ENCODE assay signal across 8 cellular contexts in genomic region chr19:58154287-58154678, GRCh38. TPM values are rescaled to one million over a fixed set of nuclear protein-coding genes. Genes with fewer than 3 reads are reported as not detected.
DNase-seq lines count a peak whose midpoint lies in the region; FAIRE-seq and TF ChIP-seq lines count a peak whose summit lies in the region.

No MANE protein-coding gene starts in this region.

- H3K4me1 ChIP-seq in breast epithelium (peaks cover 0 to 18% of the 10 kb centered on the region in 2 donors), keratinocyte (ENCODE audit: control insufficient read depth, extremely low read depth, insufficient read depth, low read length) (peaks cover 9% of the 10 kb centered on the region)

- TF ChIP-seq CTCF in AG04450 (IDR thresholded peaks at IDR 0.05; ENCODE audit: low read depth, low read length) (no peak), HL-60 (IDR thresholded peaks at IDR 0.05; ENCODE audit: insufficient read depth, low read length) (no peak), breast epithelium (IDR thresholded peaks at IDR 0.05) (no peak), keratinocyte (optimal IDR thresholded peaks at IDR 0.05 in 1 of 3, IDR thresholded peaks at IDR 0.05 in 1 of 3, conservative IDR thresholded peaks at IDR 0.05 in 1 of 3; ENCODE audit: extremely low read depth in 1 of 3, insufficient read depth in 2 of 3, low read length in 3 of 3) (no peak)

- H3K36me3 ChIP-seq in breast epithelium (no peaks in the 10 kb centered on the region), keratinocyte (ENCODE audit: control insufficient read depth in 2 of 2, extremely low read depth in 1 of 2, insufficient read depth in 2 of 2, low read length in 2 of 2) (no peaks in the 10 kb centered on the region)

- no peak for TF ChIP-seq POLR2A in breast epithelium (IDR thresholded peaks at IDR 0.05)

- H3K4me3 ChIP-seq in AG04450 (ENCODE audit: low read depth, low read length) (peak overlapping the region; percentile 81), HL-60 (replicated peaks; ENCODE audit: insufficient read depth, low read length) (peak overlapping the region; percentile 93), breast epithelium (peak overlapping the region; percentile 70 to 93 (median 89)), keratinocyte (ENCODE audit: control insufficient read depth in 2 of 3, extremely low read depth in 1 of 3, insufficient read depth in 2 of 3, low read depth in 1 of 3, low read length in 3 of 3) (peak overlapping the region; percentile 81 to 90 (median 84))

- H3K27ac ChIP-seq in AG04450 (ENCODE audit: low read depth, low read length) (peak overlapping the region; percentile 61), HL-60 (replicated peaks) (peak overlapping the region; percentile 78), breast epithelium (peak overlapping the region; percentile 90 to 98), keratinocyte (ENCODE audit: control insufficient read depth, insufficient read depth, low read length) (peak overlapping the region; percentile 64)

- H3K27me3 ChIP-seq in AG04450 (ENCODE audit: control insufficient read depth, insufficient read depth, low read length) (no peaks in the 10 kb centered on the region), HL-60 (ENCODE audit: insufficient read depth, poor library complexity, severe bottlenecking) (no peaks in the 10 kb centered on the region), breast epithelium (no peaks in the 10 kb centered on the region), keratinocyte (ENCODE audit: control insufficient read depth, extremely low read depth, insufficient read depth, low read length) (no peaks in the 10 kb centered on the region)

- H3K9me3 ChIP-seq in AG04450 (ENCODE audit: control insufficient read depth, insufficient read depth, low read length) (peaks cover 65% of the 10 kb centered on the region), breast epithelium (peaks cover 2 to 19% of the 10 kb centered on the region in 2 donors), keratinocyte (ENCODE audit: control insufficient read depth, low read depth, low read length) (no peaks in the 10 kb centered on the region)

- no peak for FAIRE-seq in keratinocyte (lab: Jason Lieb, UNC)

- dilution Hi-C loops in keratinocyte (cut with MboI; ENCODE audit: extremely low pct_ligation_motif_present, low sequenced_read_pairs), result no loop called here

- intact Hi-C loops in breast epithelium (cut with DNase I; ENCODE audit: low total_unique reads), result loop anchor here (10.0 kb wide), 1 partner anchor 129 kb away; no protein-coding TSS in a partner anchor

- no peaks in the 10 kb centered on the region for H3K9me1 ChIP-seq in keratinocyte (ENCODE audit: control insufficient read depth, extremely low read depth, insufficient read depth, low read length)

- peak overlapping the region; percentile 79 for H3K4me2 ChIP-seq in keratinocyte (ENCODE audit: control insufficient read depth, extremely low read depth, insufficient read depth, low read depth, low read length)

- peak overlapping the region; percentile 81 for H3K9ac ChIP-seq in keratinocyte (ENCODE audit: control insufficient read depth, extremely low read depth, insufficient read depth, low read length)

- H3K79me2 ChIP-seq in keratinocyte (ENCODE audit: control insufficient read depth, insufficient read depth, low read length), result peaks cover 12% of the 10 kb centered on the region

- no peak for DNase-seq in AG04450 (ENCODE audit: low read depth, low spot score)
- DNase-seq in HL-60 (ENCODE audit: low read depth in 1 of 2, low spot score in 1 of 2), result peak in 1 of 2 experiments; percentile 20
- peak; percentile 40 to 63 for DNase-seq in breast epithelium (ENCODE audit: low spot score in 2 of 2)
- no peak for DNase-seq in keratinocyte (ENCODE audit: low read depth, low spot score)
- DNase-seq in stimulated activated CD8-positive, alpha-beta memory T cell treated with anti-CD3 and anti-CD28 coated beads, Interleukin-4, amount 100 ng/mL, for 48 hours, result peak; percentile 26
- no peak for DNase-seq in RPMI8226
- DNase-seq in MV-4-11 (lab: John Stamatoyannopoulos, UW), result no peak
- DNase-seq in SHP77 treated with DMSO at 0.1 percent for 48 hours (lab: John Stamatoyannopoulos, UW), result no peak

- POLR2A ChIA-PET in AG04450 (lab: Yijun Ruan, JAX), result interaction anchor here (0.5 to 1.4 kb wide), 2 partner anchors 27 to 29 kb away, joined by 3 to 4 read pairs; partner anchors contain the start of gene ZNF274

- H2AFZ ChIP-seq in keratinocyte (ENCODE audit: control insufficient read depth, low read length), result peak overlapping the region; percentile 87

- CTCF ChIA-PET in AG04450 (lab: Charles Lee), result interaction anchor here (0.6 to 2.0 kb wide), 3 partner anchors 365 to 748 kb away, joined by 3 to 8 read pairs (median 5); no protein-coding TSS in a partner anchor

- H4K20me1 ChIP-seq in keratinocyte (ENCODE audit: control insufficient read depth, extremely low read depth, insufficient read depth, low read length), result no peaks in the 10 kb centered on the region

RNA-seq across cellular contexts. Expression of gene ZNF329, which starts 3.7 kb away (rescaled TPM):
- polyA plus RNA-seq in AG04450 (2011; rRNA removed), result 9.5 and 10.2 TPM in 2 replicates
- polyA minus RNA-seq in AG04450 (2011; rRNA and poly(A)+ RNA removed), result 11.3 and 13.6 TPM in 2 replicates
- 10 to 100 TPM in 2 of 3 donors, 1 to 10 TPM in 1; 6.9 to 20.8 (median 13.8) TPM for total RNA-seq in breast epithelium
- 6.9 to 8.5 TPM (median 8.4 TPM) in 3 replicates for polyA plus RNA-seq in keratinocyte
- polyA plus RNA-seq in keratinocyte (2011; ENCODE audit: low read depth), result 6.3 TPM
- polyA plus RNA-seq in keratinocyte (2011; cell fraction: cytosol; rRNA removed), result 6.0 and 9.9 TPM in 2 replicates
- 10.7 and 11.2 TPM in 2 replicates for polyA plus RNA-seq in keratinocyte (2011; cell fraction: nucleus; rRNA removed)
- polyA plus RNA-seq in keratinocyte (2012; ENCODE audit: low replicate concordance), result 6.3 and 7.4 TPM in 2 replicates
- 6.8 to 13.6 TPM (median 11.8 TPM) in 3 replicates for polyA minus RNA-seq in keratinocyte
- 7.9 TPM for polyA minus RNA-seq in keratinocyte (2011; cell fraction: cytosol; rRNA and poly(A)+ RNA removed)
- polyA minus RNA-seq in keratinocyte (2011; cell fraction: nucleus; rRNA and poly(A)+ RNA removed), result 6.1 and 11.9 TPM in 2 replicates

RNA-seq across cellular contexts. Expression of gene ZNF274, which starts 28.6 kb away (rescaled TPM):
- polyA plus RNA-seq in AG04450 (2011; rRNA removed) (13.0 and 13.2 TPM in 2 replicates), keratinocyte (25.0 to 31.2 TPM (median 25.9 TPM) in 3 replicates)
- polyA minus RNA-seq in AG04450 (2011; rRNA and poly(A)+ RNA removed), result 16.4 and 17.7 TPM in 2 replicates
- total RNA-seq in breast epithelium, result 10 to 100 TPM; 21.9 to 46.5 (median 39.0) TPM
- polyA plus RNA-seq in keratinocyte (2011; ENCODE audit: low read depth), result 15.5 TPM
- polyA plus RNA-seq in keratinocyte (2011; cell fraction: cytosol; rRNA removed), result 20.6 and 24.4 TPM in 2 replicates
- 64.5 and 72.5 TPM in 2 replicates for polyA plus RNA-seq in keratinocyte (2011; cell fraction: nucleus; rRNA removed)
- polyA plus RNA-seq in keratinocyte (2012; ENCODE audit: low replicate concordance), result 21.4 and 27.5 TPM in 2 replicates
- 31.8 to 42.3 TPM (median 37.5 TPM) in 3 replicates for polyA minus RNA-seq in keratinocyte
- polyA minus RNA-seq in keratinocyte (2011; cell fraction: cytosol; rRNA and poly(A)+ RNA removed), result 48.9 TPM
- polyA minus RNA-seq in keratinocyte (2011; cell fraction: nucleus; rRNA and poly(A)+ RNA removed), result 45.3 and 50.9 TPM in 2 replicates

RNA-seq across cellular contexts. Expression of gene ZSCAN18, which starts 56.3 kb away (rescaled TPM):
- 12.7 and 15.2 TPM in 2 replicates for polyA plus RNA-seq in AG04450 (2011; rRNA removed)
- polyA minus RNA-seq in AG04450 (2011; rRNA and poly(A)+ RNA removed), result 7.6 and 7.8 TPM in 2 replicates
- 10 to 100 TPM; 29.1 to 94.4 (median 66.2) TPM for total RNA-seq in breast epithelium
- polyA plus RNA-seq in keratinocyte, result 13.5 to 24.6 TPM (median 16.1 TPM) in 3 replicates
- polyA plus RNA-seq in keratinocyte (2011; ENCODE audit: low read depth), result 5.8 TPM
- 13.1 and 22.8 TPM in 2 replicates for polyA plus RNA-seq in keratinocyte (2011; cell fraction: cytosol; rRNA removed)
- polyA plus RNA-seq in keratinocyte (2011; cell fraction: nucleus; rRNA removed), result 60.5 and 83.6 TPM in 2 replicates
- polyA plus RNA-seq in keratinocyte (2012; ENCODE audit: low replicate concordance), result 17.9 and 35.7 TPM in 2 replicates
- polyA minus RNA-seq in keratinocyte, result 7.7 to 16.0 TPM (median 13.8 TPM) in 3 replicates
- polyA minus RNA-seq in keratinocyte (2011; cell fraction: cytosol; rRNA and poly(A)+ RNA removed), result 25.5 TPM
- polyA minus RNA-seq in keratinocyte (2011; cell fraction: nucleus; rRNA and poly(A)+ RNA removed), result 32.1 and 33.8 TPM in 2 replicates

Comparison
In these comparisons a context has a peak if more than half of its experiments do, and no peak if none do; other contexts are left out.
1. DNase-seq: peak in breast epithelium (2 of 2) and stimulated activated CD8-positive, alpha-beta memory T cell treated with anti-CD3 and anti-CD28 coated beads, Interleukin-4, amount 100 ng/mL, for 48 hours (single experiment); none in AG04450 (single experiment), keratinocyte (single experiment), RPMI8226 (single experiment), MV-4-11 (single experiment) and SHP77 treated with DMSO at 0.1 percent for 48 hours (single experiment).
2. Peak in every context shown above with its lines, with median percentiles within 50 percentile points of each other: H3K27ac ChIP-seq and H3K4me3 ChIP-seq.